Comparison of ENCODE assay signal across 18 cellular contexts in the genomic region with DNA sequence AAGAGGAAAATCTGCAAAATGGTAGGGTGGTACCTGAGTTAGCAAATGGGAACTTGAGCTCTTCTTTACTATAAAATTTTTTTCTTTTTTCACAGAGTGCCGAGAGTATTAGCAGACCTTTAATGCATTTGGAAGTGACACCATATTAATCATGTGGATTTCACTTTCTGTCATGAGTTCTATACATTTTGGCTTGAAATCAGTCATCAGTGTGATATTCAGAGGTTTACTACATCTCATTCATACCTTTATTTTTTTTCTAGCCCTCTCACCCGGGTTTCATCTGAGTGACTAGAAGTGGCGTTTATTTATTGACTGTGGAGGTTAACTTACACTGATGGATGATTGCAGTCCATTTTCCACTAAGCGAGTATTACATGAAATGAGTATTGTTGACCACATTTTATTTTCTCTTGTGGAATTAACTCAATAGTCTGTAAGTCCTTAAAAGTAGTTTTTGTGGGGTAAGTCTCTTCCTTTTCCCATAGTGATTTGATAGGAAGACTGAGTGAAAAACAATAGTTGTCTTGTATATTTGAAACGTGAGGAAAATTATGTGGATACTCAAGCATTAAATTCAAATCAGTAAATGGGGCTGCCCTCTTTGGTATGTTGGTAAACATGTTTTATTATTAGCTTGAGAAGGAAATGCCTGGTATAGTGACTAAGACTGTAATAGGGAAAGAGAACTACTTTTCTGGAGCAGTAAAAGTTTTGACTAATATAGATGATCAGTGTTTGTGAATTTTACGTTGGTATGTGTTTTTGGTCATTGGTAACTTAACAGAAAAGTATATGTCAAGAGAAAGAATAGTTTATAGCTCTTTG. TPM values are rescaled to one million over a fixed set of nuclear protein-coding genes. Genes with fewer than 3 reads are reported as not detected.
DNase-seq lines count a peak whose midpoint lies in the region; ATAC-seq, FAIRE-seq and TF ChIP-seq lines count a peak whose summit lies in the region.
"Had no signal": no experiment of that assay in that cellular context is flagged by ENCODE, and none has a peak within 500 bp of the region (broad histone marks: within the 10 kb centered on the region; RNA-seq: fewer than 3 reads in every experiment).

No MANE protein-coding gene starts in this region.

- TF ChIP-seq CTCF in CD14-positive monocyte (IDR thresholded peaks at IDR 0.05) = no peak

- H3K27me3 ChIP-seq in BLaER1 = no peaks in the 10 kb centered on the region
- H3K27me3 ChIP-seq: esophagus muscularis mucosa, upper lobe of left lung had no signal

- peaks cover 100% of the 10 kb centered on the region for H4K20me1 ChIP-seq in BLaER1

- H3K9ac ChIP-seq in BLaER1 = 0 out of 2 replicates have a peak overlapping the region, but pooled peaks have one; percentile 59

- peak overlapping the region; percentile 84 for H3K27ac Mint-ChIP-seq in activated naive CD8-positive, alpha-beta T cell treated with anti-CD3 and anti-CD28 coated beads, Interleukin-2, amount 50 U/mL, for 24 hours
- peak overlapping the region in 3 of 7 donors; percentile 5 to 40 (median 12) for H3K27ac Mint-ChIP-seq in CD14-positive monocyte

- no peaks in the 10 kb centered on the region for H3K27me3 Mint-ChIP-seq in activated naive CD8-positive, alpha-beta T cell treated with anti-CD3 and anti-CD28 coated beads, Interleukin-2, amount 50 U/mL, for 24 hours
- no peaks in the 10 kb centered on the region for H3K27me3 Mint-ChIP-seq in CD14-positive monocyte (ENCODE audit: low read depth in 3 of 3)

- peak; percentile 54 for ATAC-seq in activated naive CD8-positive, alpha-beta T cell treated with anti-CD3 and anti-CD28 coated beads, Interleukin-2, amount 50 U/mL, for 24 hours
- ATAC-seq: left colon had no signal

- H3K27ac ChIP-seq in BLaER1 (peak overlapping the region; percentile 86; the same call in 1 of the 2 replicates), KOPT-K1 (ENCODE audit: low read depth, low read length, poor library complexity, severe bottlenecking) (peak overlapping the region; percentile 95)
- H3K27ac ChIP-seq: coronary artery, esophagus muscularis mucosa, prostate gland, upper lobe of left lung had no signal

- peaks cover 11% of the 10 kb centered on the region for H3K36me3 Mint-ChIP-seq in activated naive CD8-positive, alpha-beta T cell treated with anti-CD3 and anti-CD28 coated beads, Interleukin-2, amount 50 U/mL, for 24 hours (ENCODE audit: low read depth)
- H3K36me3 Mint-ChIP-seq in CD14-positive monocyte = peaks cover 22 to 40% of the 10 kb centered on the region in 2 donors

- peak overlapping the region; percentile 53 for H3K4me3 Mint-ChIP-seq in activated naive CD8-positive, alpha-beta T cell treated with anti-CD3 and anti-CD28 coated beads, Interleukin-2, amount 50 U/mL, for 24 hours
- H3K4me3 Mint-ChIP-seq in CD14-positive monocyte = no peak overlapping the region

- H3K4me1 Mint-ChIP-seq in activated naive CD8-positive, alpha-beta T cell treated with anti-CD3 and anti-CD28 coated beads, Interleukin-2, amount 50 U/mL, for 24 hours = peaks cover 93% of the 10 kb centered on the region
- H3K4me1 Mint-ChIP-seq in CD14-positive monocyte = peaks cover 90% of the 10 kb centered on the region

- H3K9me3 ChIP-seq in BLaER1 (no peaks in the 10 kb centered on the region), KOPT-K1 (ENCODE audit: insufficient read depth, low read length, poor library complexity, severe bottlenecking) (no peaks in the 10 kb centered on the region)
- H3K9me3 ChIP-seq: esophagus muscularis mucosa, prostate gland, upper lobe of left lung had no signal

- DNase-seq in GM18507 (ENCODE audit: extremely low spot score, insufficient read length, low read depth) = no peak
- no peak for DNase-seq in activated naive CD8-positive, alpha-beta T cell treated with anti-CD3 and anti-CD28 coated beads, Interleukin-2, amount 50 U/mL, for 24 hours
- DNase-seq in mucosa of gallbladder (ENCODE audit: low spot score) = no peak
- no peak for DNase-seq in CD14-positive monocyte (ENCODE audit: low spot score)
- no peak for DNase-seq in SW 1271 (lab: John Stamatoyannopoulos, UW)
- no peak for DNase-seq in SIG-M5 (lab: John Stamatoyannopoulos, UW)
- DNase-seq: amygdala, GOT3, left colon, NCI-H2029 treated with DMSO at 0.1 percent for 48 hours, NCI-H774, T-helper 9 cell, upper lobe of left lung had no signal

- peak; percentile 65 for FAIRE-seq in GM18507 (lab: Jason Lieb, UNC)

- intact Hi-C loops in CD14-positive monocyte (cut with micrococcal nuclease) = loop anchor here in 1 of 2 donors (10.0 kb wide), 1 partner anchor 53 kb away; no protein-coding TSS in a partner anchor

- peak overlapping the region; percentile 90 for H3K4me2 ChIP-seq in BLaER1

- H3K4me3 ChIP-seq in BLaER1 = no peak overlapping the region
- H3K4me3 ChIP-seq: coronary artery, esophagus muscularis mucosa, prostate gland, upper lobe of left lung had no signal

- H3K36me3 ChIP-seq in BLaER1 = peaks cover 13% of the 10 kb centered on the region
- no peaks in the 10 kb centered on the region for H3K36me3 ChIP-seq in KOPT-K1 (ENCODE audit: insufficient read depth, low read length)
- H3K36me3 ChIP-seq: esophagus muscularis mucosa, prostate gland, upper lobe of left lung had no signal

- H3K4me1 ChIP-seq in BLaER1 = peaks cover 99% of the 10 kb centered on the region
- H3K4me1 ChIP-seq: prostate gland had no signal

- H3K9me3 Mint-ChIP-seq in activated naive CD8-positive, alpha-beta T cell treated with anti-CD3 and anti-CD28 coated beads, Interleukin-2, amount 50 U/mL, for 24 hours = no peaks in the 10 kb centered on the region
- H3K9me3 Mint-ChIP-seq in CD14-positive monocyte = no peaks in the 10 kb centered on the region

RNA-seq across cellular contexts. Expression of a gene that starts 55.5 kb away (rescaled TPM):
- 10.7 TPM for total RNA-seq in mucosa of gallbladder
- 10 to 100 TPM in 1 of 2 donors, 1 to 10 TPM in 1; 6.8 to 12.5 TPM for polyA plus RNA-seq in CD14-positive monocyte
